Comparison of ENCODE assay signal across 9 cellular contexts in the genomic region with DNA sequence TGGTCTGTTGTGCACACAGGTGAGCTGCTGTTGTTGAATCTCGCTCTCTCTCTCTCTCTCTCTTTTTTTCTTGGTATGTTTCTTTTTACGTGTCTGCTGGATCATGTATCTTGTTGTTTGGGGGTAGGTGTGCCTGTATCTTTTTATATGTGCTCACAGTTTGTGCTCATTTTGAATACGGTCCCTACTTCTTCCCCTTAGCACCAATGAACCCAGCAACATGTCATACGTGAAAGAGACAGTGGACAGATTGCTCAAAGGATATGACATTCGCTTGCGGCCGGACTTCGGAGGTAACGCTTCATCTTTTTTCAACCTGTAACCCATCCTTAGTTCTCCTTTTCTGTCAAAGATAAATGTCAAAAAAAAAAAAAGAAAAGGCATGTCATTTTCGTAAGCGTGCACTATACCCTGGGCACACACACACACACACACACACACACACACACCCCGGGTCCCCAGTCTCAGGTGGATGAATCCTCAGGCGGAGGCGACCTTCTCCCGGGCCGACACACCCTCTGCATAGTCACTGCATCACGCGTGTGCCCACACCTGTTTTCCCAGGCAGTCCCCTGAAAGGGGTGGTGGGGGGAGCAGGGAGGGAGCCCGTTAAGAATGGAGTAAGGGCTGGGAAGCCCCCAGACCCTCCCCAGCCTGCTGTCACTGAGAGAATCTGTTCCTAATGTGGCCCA. TPM values are rescaled to one million over a fixed set of nuclear protein-coding genes. Genes with fewer than 3 reads are reported as not detected.
DNase-seq lines count a peak whose midpoint lies in the region; ATAC-seq, FAIRE-seq and TF ChIP-seq lines count a peak whose summit lies in the region.
"Had no signal": no experiment of that assay in that cellular context is flagged by ENCODE, and none has a peak within 500 bp of the region (broad histone marks: within the 10 kb centered on the region; RNA-seq: fewer than 3 reads in every experiment).

No MANE protein-coding gene starts in this region.

- H3K4me3 Mint-ChIP-seq in activated CD4-positive, alpha-beta T cell treated with anti-CD3 and anti-CD28 coated beads, Interleukin-2, amount 10 ng/mL, durations not matched to agents 7 days and 5 days = peak overlapping the region; percentile 56

- no peak overlapping the region for H3K27ac Mint-ChIP-seq in activated CD4-positive, alpha-beta T cell treated with anti-CD3 and anti-CD28 coated beads, Interleukin-2, amount 10 ng/mL, durations not matched to agents 7 days and 5 days

- ATAC-seq in esophagus mucosa (peak; percentile 32), GM19397 (IDR thresholded peaks at IDR 0.05; ENCODE audit: unreplicated experiment) (no peak), GM19035 (IDR thresholded peaks at IDR 0.05; ENCODE audit: unreplicated experiment) (no peak)

- H3K4me2 ChIP-seq in neural cell (ENCODE audit: low read length) = peak overlapping the region; percentile 68

- CTCF ChIA-PET in activated CD4-positive, alpha-beta T cell treated with anti-CD3 and anti-CD28 coated beads, Interleukin-2, amount 10 ng/mL, durations not matched to agents 7 days and 5 days (lab: Charles Lee) = no interaction called here

- no peak overlapping the region for H2AFZ ChIP-seq in neural cell (ENCODE audit: low read depth, low read length)

- no peaks in the 10 kb centered on the region for H3K79me2 ChIP-seq in neural cell (replicated peaks; ENCODE audit: insufficient read depth, low read length)

- TF ChIP-seq RAD21 in neural cell (conservative IDR thresholded peaks at IDR 0.05) = no peak

- H3K27me3 Mint-ChIP-seq in activated CD4-positive, alpha-beta T cell treated with anti-CD3 and anti-CD28 coated beads, Interleukin-2, amount 10 ng/mL, durations not matched to agents 7 days and 5 days = peaks cover 43% of the 10 kb centered on the region

- H3K27ac ChIP-seq in SJSA1 = no peak overlapping the region
- no peak overlapping the region for H3K27ac ChIP-seq in neural cell (ENCODE audit: low read length)

- no peaks in the 10 kb centered on the region for H3K36me3 Mint-ChIP-seq in activated CD4-positive, alpha-beta T cell treated with anti-CD3 and anti-CD28 coated beads, Interleukin-2, amount 10 ng/mL, durations not matched to agents 7 days and 5 days (ENCODE audit: low read depth)

- no peaks in the 10 kb centered on the region for H3K9me3 Mint-ChIP-seq in activated CD4-positive, alpha-beta T cell treated with anti-CD3 and anti-CD28 coated beads, Interleukin-2, amount 10 ng/mL, durations not matched to agents 7 days and 5 days

- no peaks in the 10 kb centered on the region for H3K9me3 ChIP-seq in SJSA1 (replicated peaks)
- no peaks in the 10 kb centered on the region for H3K9me3 ChIP-seq in neural cell (ENCODE audit: low read length)

- H3K4me1 ChIP-seq in SJSA1 (replicated peaks) = no peaks in the 10 kb centered on the region

- no peak for TF ChIP-seq CTCF in neural cell (IDR thresholded peaks at IDR 0.05; ENCODE audit: poor library complexity, severe bottlenecking)

- POLR2A ChIA-PET in activated CD4-positive, alpha-beta T cell treated with anti-CD3 and anti-CD28 coated beads, Interleukin-2, amount 10 ng/mL, durations not matched to agents 7 days and 5 days (lab: Charles Lee) = no interaction called here

- FAIRE-seq in GM19239 (lab: Jason Lieb, UNC) = no peak

- H3K9me2 ChIP-seq in neural cell (ENCODE audit: insufficient read depth, low read length) = no peaks in the 10 kb centered on the region

- H3K4me3 ChIP-seq in SJSA1 (peak overlapping the region; percentile 35), neural cell (ENCODE audit: low read length) (peak overlapping the region; percentile 77)

- TF ChIP-seq EP300 in neural cell (conservative IDR thresholded peaks at IDR 0.05; ENCODE audit: poor library complexity, severe bottlenecking) = no peak

- H3F3A ChIP-seq in neural cell (ENCODE audit: insufficient read depth, low read length, poor library complexity, severe bottlenecking) = no peaks in the 10 kb centered on the region

- no peak for DNase-seq in activated CD4-positive, alpha-beta T cell treated with anti-CD3 and anti-CD28 coated beads, Interleukin-2, amount 10 ng/mL, durations not matched to agents 7 days and 5 days
- no peak for DNase-seq in activated CD4-positive, alpha-beta T cell treated with anti-CD3 and anti-CD28 coated beads for 4 hours
- no peak for DNase-seq in SJSA1 (ENCODE audit: low read depth in 1 of 2, low spot score in 2 of 2)
- no peak for DNase-seq in GM19239 (ENCODE audit: insufficient read length, low spot score)
- DNase-seq: DND-41 had no signal

- no peaks in the 10 kb centered on the region for H3K36me3 ChIP-seq in SJSA1
- H3K36me3 ChIP-seq in neural cell (ENCODE audit: insufficient read depth, low read length) = no peaks in the 10 kb centered on the region

- H3K9ac ChIP-seq in neural cell (ENCODE audit: low read length) = peak overlapping the region; percentile 55

- peaks cover 20% of the 10 kb centered on the region for H3K4me1 Mint-ChIP-seq in activated CD4-positive, alpha-beta T cell treated with anti-CD3 and anti-CD28 coated beads, Interleukin-2, amount 10 ng/mL, durations not matched to agents 7 days and 5 days

- peaks cover 3% of the 10 kb centered on the region; the same call in 1 of the 2 replicates for H3K27me3 ChIP-seq in SJSA1 (replicated peaks)
- H3K27me3 ChIP-seq in neural cell (ENCODE audit: insufficient read depth, low read depth, low read length) = peaks cover 22% of the 10 kb centered on the region

- no peaks in the 10 kb centered on the region for H4K20me1 ChIP-seq in neural cell (ENCODE audit: insufficient read depth)

TF ChIP-seq in neural cell, 6 proteins besides CTCF, POLR2A, EP300 and RAD21:
- peak; percentile 22 for TF ChIP-seq SMC3 (conservative IDR thresholded peaks at IDR 0.05; ENCODE audit: poor library complexity)
- TF ChIP-seq TAF1 (IDR thresholded peaks at IDR 0.05; ENCODE audit: low read depth) = no peak

RNA-seq across cellular contexts. Expression of a gene that starts 0.5 kb away (rescaled TPM):
- not detected for total RNA-seq in activated CD4-positive, alpha-beta T cell treated with anti-CD3 and anti-CD28 coated beads, Interleukin-2, amount 10 ng/mL, durations not matched to agents 7 days and 5 days
- not detected in 2 replicates for total RNA-seq in SJSA1 (2014; rRNA removed; shearing (Covaris generic))
- total RNA-seq in esophagus mucosa = not detected
- polyA plus RNA-seq in neural cell = 1.0 and 3.3 TPM in 2 replicates
- 12.2 and 12.4 TPM in 2 replicates for polyA minus RNA-seq in neural cell

RNA-seq across cellular contexts. Expression of a gene that starts 38.5 kb away (rescaled TPM):
- not detected for total RNA-seq in activated CD4-positive, alpha-beta T cell treated with anti-CD3 and anti-CD28 coated beads, Interleukin-2, amount 10 ng/mL, durations not matched to agents 7 days and 5 days
- not detected in 2 replicates for total RNA-seq in SJSA1 (2014; rRNA removed; shearing (Covaris generic))
- total RNA-seq in esophagus mucosa = 0.56 TPM
- polyA plus RNA-seq in neural cell = 0.33 and 0.78 TPM in 2 replicates
- 2.4 and 2.9 TPM in 2 replicates for polyA minus RNA-seq in neural cell
